ENCODE assay signal across 7 cellular contexts in the genomic region with DNA sequence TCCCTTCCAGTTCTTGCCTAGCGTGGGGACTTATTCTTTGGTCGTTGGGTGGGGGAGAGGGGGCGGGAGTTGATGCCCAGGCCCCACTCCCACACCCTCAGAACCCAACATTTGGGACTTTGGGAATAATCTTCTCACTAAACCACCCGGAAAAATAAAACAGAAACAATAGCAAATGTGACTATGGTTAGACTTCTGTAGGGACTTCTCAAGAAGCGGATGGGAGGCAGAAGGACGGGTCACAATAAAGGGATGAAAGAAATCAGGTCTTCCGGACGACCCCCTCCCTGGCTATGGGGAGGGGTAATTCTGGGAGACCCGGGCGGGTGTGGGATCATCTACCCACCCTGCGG. TPM values are rescaled to one million over a fixed set of nuclear protein-coding genes. Genes with fewer than 3 reads are reported as not detected.
A peak's percentile ranks its signal among the peaks of the same experiment; 100 is the strongest.
DNase-seq lines count a peak whose midpoint lies in the region; ATAC-seq and TF ChIP-seq lines count a peak whose summit lies in the region.

No MANE protein-coding gene starts in this region.

- H3K4me3 Mint-ChIP-seq in stimulated activated effector memory CD8-positive, alpha-beta T cell treated with anti-CD3 and anti-CD28 coated beads, Interleukin-12 subunit alpha, Interleukin-12 subunit beta, amount 100 ng/mL, for 72 hours = peak overlapping the region; percentile 85

- H3K27ac ChIP-seq in HEK293 (ENCODE audit: extremely low read depth, low read depth, low read length) = no peak overlapping the region; the same call in 1 of the 2 replicates
- peak overlapping the region; percentile 74 for H3K27ac ChIP-seq in WERI-Rb-1
- peak overlapping the region; percentile 45 for H3K27ac ChIP-seq in foreskin keratinocyte

- CTCF ChIA-PET in HEK293 (lab: Yijun Ruan, JAX) = interaction anchor here (0.8 to 7.7 kb wide), 14 partner anchors 10 to 515 kb away, joined by 3 to 87 read pairs (median 9); a partner anchor contains a TSS

- H3K4me1 ChIP-seq in HEK293 (ENCODE audit: control insufficient read depth, insufficient read depth, low read length) (no peaks in the 10 kb centered on the region; the same call in 1 of the 2 replicates), foreskin keratinocyte (peaks cover 20% of the 10 kb centered on the region)

- H3K27ac Mint-ChIP-seq in stimulated activated effector memory CD8-positive, alpha-beta T cell treated with anti-CD3 and anti-CD28 coated beads, Interleukin-12 subunit alpha, Interleukin-12 subunit beta, amount 100 ng/mL, for 72 hours = peak overlapping the region; percentile 74

- H3K4me3 ChIP-seq in HEK293 (ENCODE audit: low read depth, low read length) (no peak overlapping the region), WERI-Rb-1 (ENCODE audit: low read depth, low read length) (no peak overlapping the region)

- H3K9me3 Mint-ChIP-seq in stimulated activated effector memory CD8-positive, alpha-beta T cell treated with anti-CD3 and anti-CD28 coated beads, Interleukin-12 subunit alpha, Interleukin-12 subunit beta, amount 100 ng/mL, for 72 hours = no peaks in the 10 kb centered on the region

- H3K36me3 Mint-ChIP-seq in stimulated activated effector memory CD8-positive, alpha-beta T cell treated with anti-CD3 and anti-CD28 coated beads, Interleukin-12 subunit alpha, Interleukin-12 subunit beta, amount 100 ng/mL, for 72 hours = no peaks in the 10 kb centered on the region

- peaks cover 27% of the 10 kb centered on the region for H3K4me1 Mint-ChIP-seq in stimulated activated effector memory CD8-positive, alpha-beta T cell treated with anti-CD3 and anti-CD28 coated beads, Interleukin-12 subunit alpha, Interleukin-12 subunit beta, amount 100 ng/mL, for 72 hours

- H3K36me3 ChIP-seq in HEK293 (ENCODE audit: control insufficient read depth in 2 of 2, insufficient read depth in 1 of 2, low read length in 2 of 2) = no peaks in the 10 kb centered on the region
- H3K36me3 ChIP-seq in WERI-Rb-1 = no peaks in the 10 kb centered on the region

- no peak for TF ChIP-seq CTCF in HEK293 (tag by site-specific recombination; IDR thresholded peaks at IDR 0.05)
- no peak for TF ChIP-seq CTCF in WERI-Rb-1 (IDR thresholded peaks at IDR 0.05; ENCODE audit: low read depth, low read length)
- TF ChIP-seq CTCF in foreskin keratinocyte (conservative IDR thresholded peaks at IDR 0.05) = no peak

- DNase-seq in WERI-Rb-1 = no peak
- no peak for DNase-seq in foreskin keratinocyte
- no peak for DNase-seq in stimulated activated effector memory CD8-positive, alpha-beta T cell treated with anti-CD3 and anti-CD28 coated beads, Interleukin-12 subunit alpha, Interleukin-12 subunit beta, amount 100 ng/mL, for 72 hours (ENCODE audit: low spot score in 2 of 2)
- DNase-seq in cerebellar nuclear complex (lab: John Stamatoyannopoulos, UW) = no peak
- DNase-seq in NCI-H146 treated with DMSO at 0.1 percent for 48 hours (lab: John Stamatoyannopoulos, UW; ENCODE audit: unreplicated experiment) = no peak

- no peaks in the 10 kb centered on the region for H3K9me3 ChIP-seq in HEK293 (ENCODE audit: control insufficient read depth, insufficient read depth, low read depth, low read length)
- no peaks in the 10 kb centered on the region for H3K9me3 ChIP-seq in WERI-Rb-1 (ENCODE audit: severe bottlenecking)

- H3K27me3 ChIP-seq in WERI-Rb-1 (ENCODE audit: insufficient read depth, low read depth, severe bottlenecking) (no peaks in the 10 kb centered on the region), foreskin keratinocyte (no peaks in the 10 kb centered on the region)

- POLR2A ChIA-PET in HEK293 (lab: Yijun Ruan, JAX) = interaction anchor here (2.0 kb wide), 1 partner anchor 63 kb away, joined by 12 read pairs; a partner anchor contains a TSS

- ATAC-seq in foreskin keratinocyte (no peak), GM18873 (IDR thresholded peaks at IDR 0.05; ENCODE audit: low FRiP score, unreplicated experiment) (no peak)
- no peak for ATAC-seq in stimulated activated effector memory CD8-positive, alpha-beta T cell treated with anti-CD3 and anti-CD28 coated beads, Interleukin-12 subunit alpha, Interleukin-12 subunit beta, amount 100 ng/mL, for 72 hours

TF ChIP-seq in HEK293, 187 proteins besides CTCF, POLR2A, EP300 and RAD21:
- 0 out of 2 replicates have a peak, but pooled peaks have one; percentile 4 for TF ChIP-seq KLF10 (tag by site-specific recombination; IDR thresholded peaks at IDR 0.05)
- TF ChIP-seq ZBTB48 (tag by site-specific recombination; IDR thresholded peaks at IDR 0.05) = no peak
- no peak for TF ChIP-seq OVOL3 (tag by site-specific recombination; IDR thresholded peaks at IDR 0.05)
- TF ChIP-seq, protein P1, sequence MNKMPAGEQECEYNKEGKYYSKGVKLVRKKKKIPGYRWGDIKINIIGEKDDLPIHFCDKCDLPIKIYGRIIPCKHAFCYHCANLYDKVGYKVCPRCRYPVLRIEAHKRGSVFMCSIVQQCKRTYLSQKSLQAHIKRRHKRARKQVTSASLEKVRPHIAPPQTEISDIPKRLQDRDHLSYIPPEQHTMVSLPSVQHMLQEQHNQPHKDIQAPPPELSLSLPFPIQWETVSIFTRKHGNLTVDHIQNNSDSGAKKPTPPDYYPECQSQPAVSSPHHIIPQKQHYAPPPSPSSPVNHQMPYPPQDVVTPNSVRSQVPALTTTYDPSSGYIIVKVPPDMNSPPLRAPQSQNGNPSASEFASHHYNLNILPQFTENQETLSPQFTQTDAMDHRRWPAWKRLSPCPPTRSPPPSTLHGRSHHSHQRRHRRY (tag by site-specific recombination; IDR thresholded peaks at IDR 0.05) = no peak
- TF ChIP-seq ZNF623 (tag by site-specific recombination; IDR thresholded peaks at IDR 0.05) = 0 out of 2 replicates have a peak, but pooled peaks have one; percentile 3
- TF ChIP-seq, protein P2, sequence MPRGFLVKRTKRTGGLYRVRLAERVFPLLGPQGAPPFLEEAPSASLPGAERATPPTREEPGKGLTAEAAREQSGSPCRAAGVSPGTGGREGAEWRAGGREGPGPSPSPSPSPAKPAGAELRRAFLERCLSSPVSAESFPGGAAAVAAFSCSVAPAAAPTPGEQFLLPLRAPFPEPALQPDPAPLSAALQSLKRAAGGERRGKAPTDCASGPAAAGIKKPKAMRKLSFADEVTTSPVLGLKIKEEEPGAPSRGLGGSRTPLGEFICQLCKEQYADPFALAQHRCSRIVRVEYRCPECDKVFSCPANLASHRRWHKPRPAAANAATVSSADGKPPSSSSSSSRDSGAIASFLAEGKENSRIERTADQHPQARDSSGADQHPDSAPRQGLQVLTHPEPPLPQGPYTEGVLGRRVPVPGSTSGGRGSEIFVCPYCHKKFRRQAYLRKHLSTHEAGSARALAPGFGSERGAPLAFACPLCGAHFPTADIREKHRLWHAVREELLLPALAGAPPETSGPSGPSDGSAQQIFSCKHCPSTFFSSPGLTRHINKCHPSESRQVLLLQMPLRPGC (tag by site-specific recombination; IDR thresholded peaks at IDR 0.05) = no peak

RNA-seq across cellular contexts. Expression of a gene that starts 28.5 kb away (rescaled TPM):
- 54.7 and 58.7 TPM in 2 replicates for total RNA-seq in foreskin keratinocyte
- polyA plus RNA-seq in foreskin keratinocyte = 73.3 and 80.9 TPM in 2 replicates
